Comparison of ENCODE assay signal across 8 cellular contexts in the genomic region with DNA sequence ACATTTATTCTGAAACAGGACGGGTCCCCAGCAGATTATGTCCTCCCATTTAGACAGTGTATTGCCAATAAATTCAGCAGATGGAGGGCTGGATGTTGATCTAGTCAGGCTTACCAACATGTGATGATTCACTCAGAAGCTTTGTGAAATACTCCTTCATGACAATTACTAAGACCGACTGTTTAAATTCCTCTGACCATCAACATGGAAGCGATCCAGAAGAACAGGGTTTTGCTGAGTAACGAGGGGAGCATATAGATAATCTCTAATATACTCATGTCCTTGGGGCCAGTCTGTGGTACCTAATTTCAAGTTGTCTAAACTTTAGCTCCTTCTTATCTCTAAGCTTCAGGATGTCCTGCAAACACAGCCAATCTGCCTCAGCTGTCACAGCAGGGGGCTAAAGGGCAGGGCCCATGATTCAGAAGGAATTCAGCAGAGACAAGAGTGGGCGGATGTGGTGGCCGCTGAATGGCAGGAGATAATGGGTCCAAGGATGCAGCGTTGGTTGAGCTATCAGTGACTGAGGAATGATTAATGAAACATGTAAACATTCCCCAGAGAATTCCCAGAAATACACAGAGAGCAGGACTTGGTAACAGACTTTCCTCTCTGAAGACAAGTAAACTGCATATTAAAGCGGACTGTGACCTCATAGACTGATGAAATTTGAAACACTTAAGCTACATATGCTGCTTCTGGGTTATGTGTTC.
DNase-seq lines count a peak whose midpoint lies in the region; ATAC-seq and TF ChIP-seq lines count a peak whose summit lies in the region.

No MANE protein-coding gene starts in this region.

- H3K4me3 ChIP-seq in WERI-Rb-1 (ENCODE audit: low read depth, low read length) = no peak overlapping the region
- H3K4me3 ChIP-seq in hepatocyte = no peak overlapping the region

- H3K27me3 ChIP-seq in WERI-Rb-1 (ENCODE audit: insufficient read depth, low read depth, severe bottlenecking) = no peaks in the 10 kb centered on the region
- H3K27me3 ChIP-seq in hepatocyte = no peaks in the 10 kb centered on the region

- no peaks in the 10 kb centered on the region for H3K9me3 ChIP-seq in WERI-Rb-1 (ENCODE audit: severe bottlenecking)
- H3K9me3 ChIP-seq in hepatocyte (ENCODE audit: low read depth) = no peaks in the 10 kb centered on the region

- no peaks in the 10 kb centered on the region for H3K27me3 Mint-ChIP-seq in activated T-cell treated with anti-CD3 and anti-CD28 coated beads, Interleukin-2, amount 50 U/mL, for 24 hours
- no peaks in the 10 kb centered on the region for H3K27me3 Mint-ChIP-seq in stimulated activated naive CD8-positive, alpha-beta T cell treated with anti-CD3 and anti-CD28 coated beads, Interleukin-15, amount 100 ng/mL, for 72 hours

- no peaks in the 10 kb centered on the region for H3K79me2 ChIP-seq in hepatocyte

- TF ChIP-seq CTCF in WERI-Rb-1 (IDR thresholded peaks at IDR 0.05; ENCODE audit: low read depth, low read length) (no peak), hepatocyte (IDR thresholded peaks at IDR 0.05; ENCODE audit: poor library complexity) (no peak)

- H3K27ac ChIP-seq in WERI-Rb-1 = no peak overlapping the region; the same call in 1 of the 2 replicates
- peak overlapping the region; percentile 92 for H3K27ac ChIP-seq in hepatocyte

- H3K27ac Mint-ChIP-seq in activated T-cell treated with anti-CD3 and anti-CD28 coated beads, Interleukin-2, amount 50 U/mL, for 24 hours = peak overlapping the region; percentile 64
- peak overlapping the region in 1 of 2 donors; percentile 8 for H3K27ac Mint-ChIP-seq in stimulated activated naive CD8-positive, alpha-beta T cell treated with anti-CD3 and anti-CD28 coated beads, Interleukin-15, amount 100 ng/mL, for 72 hours

- peaks cover 44% of the 10 kb centered on the region for H3K4me1 Mint-ChIP-seq in activated T-cell treated with anti-CD3 and anti-CD28 coated beads, Interleukin-2, amount 50 U/mL, for 24 hours (ENCODE audit: low read depth)
- peaks cover 39% of the 10 kb centered on the region for H3K4me1 Mint-ChIP-seq in stimulated activated naive CD8-positive, alpha-beta T cell treated with anti-CD3 and anti-CD28 coated beads, Interleukin-15, amount 100 ng/mL, for 72 hours

- DNase-seq in activated T-cell treated with anti-CD3 and anti-CD28 coated beads, Interleukin-2, amount 50 U/mL, for 24 hours = no peak
- no peak for DNase-seq in activated T-cell treated with anti-CD3 and anti-CD28 coated beads, Interleukin-2, amount 50 U/mL, for 1 hour
- DNase-seq in WERI-Rb-1 (peak; percentile 50), hepatocyte (ENCODE audit: low spot score) (peak; percentile 89), nucleus accumbens (lab: John Stamatoyannopoulos, UW) (no peak)
- no peak for DNase-seq in stimulated activated naive CD8-positive, alpha-beta T cell treated with anti-CD3 and anti-CD28 coated beads, Interleukin-15, amount 100 ng/mL, for 72 hours

- H2AFZ ChIP-seq in hepatocyte = no peak overlapping the region

- 13% methylated on average over 8 of the region's 8 CpGs for WGBS in hepatocyte (ENCODE audit: low lambda C conversion rate, missing lambda C conversion rate)

- peaks cover 21% of the 10 kb centered on the region for H3K4me1 ChIP-seq in hepatocyte (ENCODE audit: insufficient read depth)

- H3K4me2 ChIP-seq in hepatocyte = no peak overlapping the region

- H3K36me3 ChIP-seq in WERI-Rb-1 = no peaks in the 10 kb centered on the region
- no peaks in the 10 kb centered on the region for H3K36me3 ChIP-seq in hepatocyte (replicated peaks; ENCODE audit: insufficient read depth, low read depth)

- no peaks in the 10 kb centered on the region for H4K20me1 ChIP-seq in hepatocyte (ENCODE audit: insufficient read depth, poor library complexity, severe bottlenecking)

- no peaks in the 10 kb centered on the region for H3K9me3 Mint-ChIP-seq in activated T-cell treated with anti-CD3 and anti-CD28 coated beads, Interleukin-2, amount 50 U/mL, for 24 hours
- no peaks in the 10 kb centered on the region for H3K9me3 Mint-ChIP-seq in stimulated activated naive CD8-positive, alpha-beta T cell treated with anti-CD3 and anti-CD28 coated beads, Interleukin-15, amount 100 ng/mL, for 72 hours

- H3K36me3 Mint-ChIP-seq in activated T-cell treated with anti-CD3 and anti-CD28 coated beads, Interleukin-2, amount 50 U/mL, for 24 hours (ENCODE audit: low read depth) = no peaks in the 10 kb centered on the region

- H3K9me2 ChIP-seq in hepatocyte (replicated peaks; ENCODE audit: insufficient read depth) = no peaks in the 10 kb centered on the region

- ATAC-seq in stimulated activated naive CD8-positive, alpha-beta T cell treated with anti-CD3 and anti-CD28 coated beads, Interleukin-15, amount 100 ng/mL, for 72 hours = peak; percentile 62
- ATAC-seq in HG03571 (IDR thresholded peaks at IDR 0.05; ENCODE audit: unreplicated experiment) = no peak
- no peak for ATAC-seq in GM21825 (IDR thresholded peaks at IDR 0.05; ENCODE audit: unreplicated experiment)

- no peak overlapping the region for H3K4me3 Mint-ChIP-seq in activated T-cell treated with anti-CD3 and anti-CD28 coated beads, Interleukin-2, amount 50 U/mL, for 24 hours
- H3K4me3 Mint-ChIP-seq in stimulated activated naive CD8-positive, alpha-beta T cell treated with anti-CD3 and anti-CD28 coated beads, Interleukin-15, amount 100 ng/mL, for 72 hours = no peak overlapping the region

Comparison
In these comparisons a context has a peak if more than half of its experiments do, and no peak if none do; other contexts are left out.
1. DNase-seq: peak in WERI-Rb-1 (single experiment) and hepatocyte (single experiment); none in activated T-cell treated with anti-CD3 and anti-CD28 coated beads, Interleukin-2, amount 50 U/mL, for 24 hours (single experiment), activated T-cell treated with anti-CD3 and anti-CD28 coated beads, Interleukin-2, amount 50 U/mL, for 1 hour (single experiment), stimulated activated naive CD8-positive, alpha-beta T cell treated with anti-CD3 and anti-CD28 coated beads, Interleukin-15, amount 100 ng/mL, for 72 hours (0 of 2) and nucleus accumbens (0 of 56).